18 cellular contexts compared by ENCODE assay signal in the genomic region with DNA sequence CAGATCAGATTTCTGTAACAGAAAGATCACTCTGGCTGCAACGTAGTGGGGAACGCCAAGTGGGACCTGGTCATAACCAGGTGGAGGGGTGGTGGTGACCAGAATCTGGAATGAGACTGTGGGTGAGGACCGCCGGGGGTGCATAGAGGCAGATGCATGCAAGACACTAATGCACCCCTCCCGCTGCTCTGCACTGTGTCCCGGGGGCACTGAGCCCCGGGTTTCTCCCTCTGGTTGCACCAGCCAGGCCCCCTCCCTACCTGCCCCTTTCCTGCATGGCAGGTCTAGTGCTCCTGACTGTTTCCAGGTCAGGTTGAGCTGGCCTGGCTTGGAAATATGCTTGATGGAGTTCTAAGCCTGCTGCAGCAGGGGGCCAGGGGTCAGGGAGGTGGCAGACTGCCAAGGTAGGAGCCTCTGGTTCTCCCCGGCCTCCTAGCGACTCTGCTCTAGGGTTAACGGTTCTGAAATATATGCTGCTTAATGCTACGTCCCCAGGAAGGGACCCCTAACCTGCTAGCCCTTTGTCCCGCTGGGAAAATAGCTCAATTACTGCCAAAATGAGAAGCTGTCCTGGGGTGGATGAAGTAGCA.
"Had no signal": no experiment of that assay in that cellular context is flagged by ENCODE, and none has a peak within 500 bp of the region (broad histone marks: within the 10 kb centered on the region; RNA-seq: fewer than 3 reads in every experiment).

No MANE protein-coding gene starts in this region.

- H3K27me3 Mint-ChIP-seq: activated CD8-positive, alpha-beta T cell treated with anti-CD3 and anti-CD28 coated beads for 36 hours; naive B cell had no signal

- H3K4me3 Mint-ChIP-seq: activated CD8-positive, alpha-beta T cell treated with anti-CD3 and anti-CD28 coated beads for 36 hours; activated T-cell treated with anti-CD3 and anti-CD28 coated beads, Interleukin-2, amount 50 U/mL, for 4 hours; brain; central memory CD8-positive, alpha-beta T cell; WTC11 had no signal

- H3K4me1 ChIP-seq: esophagus muscularis mucosa, parathyroid adenoma, tibial artery had no signal

- H3K9me3 Mint-ChIP-seq: activated T-cell treated with anti-CD3 and anti-CD28 coated beads, Interleukin-2, amount 50 U/mL, for 4 hours; central memory CD8-positive, alpha-beta T cell had no signal

- H3K36me3 ChIP-seq: esophagus muscularis mucosa, neutrophil, tibial artery had no signal

- H3K9me3 ChIP-seq: esophagus muscularis mucosa, neutrophil, tibial artery had no signal

- H3K27ac ChIP-seq: esophagus muscularis mucosa, neutrophil, parathyroid adenoma, tibial artery had no signal

- H3K27ac Mint-ChIP-seq: activated CD8-positive, alpha-beta T cell treated with anti-CD3 and anti-CD28 coated beads for 36 hours; activated naive CD4-positive, alpha-beta T cell treated with anti-CD3 and anti-CD28 coated beads, Interleukin-2, amount 50 U/mL, for 72 hours; WTC11 had no signal

- DNase-seq: activated CD4-positive, alpha-beta T cell treated with anti-CD3 and anti-CD28 coated beads for 4 hours; activated CD8-positive, alpha-beta T cell treated with anti-CD3 and anti-CD28 coated beads for 36 hours; activated gamma-delta T cell; activated T-cell treated with anti-CD3 and anti-CD28 coated beads, Interleukin-2, amount 50 U/mL, for 4 hours; cortex of kidney; effector CD4-positive, alpha-beta T cell; left colon; naive B cell; stimulated activated CD4-positive, alpha-beta T cell treated with anti-CD3 and anti-CD28 coated beads, Interleukin-12 subunit alpha, Interleukin-12 subunit beta, amount 100 ng/mL, for 4 hours; stimulated activated CD4-positive, alpha-beta T cell treated with anti-CD3 and anti-CD28 coated beads, Interleukin-2, amount 100 ng/mL, for 24 hours; tibial artery had no signal

- H3K4me3 ChIP-seq: esophagus muscularis mucosa, tibial artery had no signal
